11 cellular contexts compared by ENCODE assay signal in genomic region chr6:130848945-130849344, GRCh38. TPM values are rescaled to one million over a fixed set of nuclear protein-coding genes. Genes with fewer than 3 reads are reported as not detected.
DNase-seq lines count a peak whose midpoint lies in the region; ATAC-seq and TF ChIP-seq lines count a peak whose summit lies in the region.
"Had no signal": no experiment of that assay in that cellular context is flagged by ENCODE, and none has a peak within 500 bp of the region (broad histone marks: within the 10 kb centered on the region; RNA-seq: fewer than 3 reads in every experiment).

No MANE protein-coding gene starts in this region.

- no peak overlapping the region for H3K27ac ChIP-seq in RWPE1
- H3K27ac ChIP-seq in suprapubic skin, result no peak overlapping the region
- H3K27ac ChIP-seq: epithelial cell of prostate, right atrium auricular region had no signal

- H3K4me3 ChIP-seq in suprapubic skin, result no peak overlapping the region
- H3K4me3 ChIP-seq: right atrium auricular region had no signal

- WGBS in suprapubic skin, result 86% methylated on average over 2 of the region's 2 CpGs

- no peaks in the 10 kb centered on the region for H3K36me3 ChIP-seq in suprapubic skin
- H3K36me3 ChIP-seq: right atrium auricular region had no signal

- no peak overlapping the region for H3K27ac Mint-ChIP-seq in activated naive CD8-positive, alpha-beta T cell treated with anti-CD3 and anti-CD28 coated beads for 36 hours
- H3K27ac Mint-ChIP-seq in CD14-positive monocyte, result no peak overlapping the region

- H3K36me3 Mint-ChIP-seq in activated naive CD8-positive, alpha-beta T cell treated with anti-CD3 and anti-CD28 coated beads for 36 hours, result no peaks in the 10 kb centered on the region
- H3K36me3 Mint-ChIP-seq in CD14-positive monocyte, result no peaks in the 10 kb centered on the region

- TF ChIP-seq CTCF in GM20000 (IDR thresholded peaks at IDR 0.05; ENCODE audit: extremely low read depth, missing control alignments) (no peak), RWPE1 (conservative IDR thresholded peaks at IDR 0.05; ENCODE audit: low read depth) (no peak), CD14-positive monocyte (IDR thresholded peaks at IDR 0.05) (no peak), suprapubic skin (IDR thresholded peaks at IDR 0.05) (no peak)

- intact Hi-C loops in CD14-positive monocyte (cut with micrococcal nuclease), result loop anchor here in 1 of 2 donors (10.0 kb wide), 1 partner anchor 524 kb away; no protein-coding TSS in a partner anchor

- no peak for TF ChIP-seq EP300 in suprapubic skin (IDR thresholded peaks at IDR 0.05)

- no peaks in the 10 kb centered on the region for H3K9me3 Mint-ChIP-seq in activated naive CD8-positive, alpha-beta T cell treated with anti-CD3 and anti-CD28 coated beads for 36 hours
- H3K9me3 Mint-ChIP-seq in CD14-positive monocyte, result no peaks in the 10 kb centered on the region

- POLR2A ChIA-PET in RWPE1 (lab: Yijun Ruan, JAX; ENCODE audit: low non-redundant PET), result no interaction called here

- no peak for TF ChIP-seq POLR2A in suprapubic skin (IDR thresholded peaks at IDR 0.05)

- no peak overlapping the region for H3K4me3 Mint-ChIP-seq in activated naive CD8-positive, alpha-beta T cell treated with anti-CD3 and anti-CD28 coated beads for 36 hours
- H3K4me3 Mint-ChIP-seq in CD14-positive monocyte, result no peak overlapping the region

- CTCF ChIA-PET in RWPE1 (lab: Yijun Ruan, JAX), result interaction anchor here (0.8 kb wide), 1 partner anchor 44 kb away, joined by 3 read pairs; no protein-coding TSS in a partner anchor

- H3K4me1 ChIP-seq in suprapubic skin, result no peaks in the 10 kb centered on the region

- no peaks in the 10 kb centered on the region for H3K27me3 ChIP-seq in suprapubic skin
- H3K27me3 ChIP-seq: right atrium auricular region had no signal

- no peaks in the 10 kb centered on the region for H3K9me3 ChIP-seq in suprapubic skin
- H3K9me3 ChIP-seq: right atrium auricular region had no signal

- no peaks in the 10 kb centered on the region for H3K27me3 Mint-ChIP-seq in activated naive CD8-positive, alpha-beta T cell treated with anti-CD3 and anti-CD28 coated beads for 36 hours
- no peaks in the 10 kb centered on the region for H3K27me3 Mint-ChIP-seq in CD14-positive monocyte (ENCODE audit: low read depth in 3 of 3)

- peak; percentile 23 for DNase-seq in Daoy (ENCODE audit: low read depth)
- peak; percentile 42 for DNase-seq in GM20000 (ENCODE audit: low spot score)
- peak; percentile 12 for DNase-seq in activated naive CD8-positive, alpha-beta T cell treated with anti-CD3 and anti-CD28 coated beads for 36 hours
- DNase-seq in RWPE1 (ENCODE audit: low spot score), result no peak
- no peak for DNase-seq in CD14-positive monocyte (ENCODE audit: low spot score)
- DNase-seq in suprapubic skin (ENCODE audit: low spot score in 2 of 2), result no peak
- no peak for DNase-seq in glomerular visceral epithelial cell (ENCODE audit: extremely low spot score)

- H3K4me1 Mint-ChIP-seq in activated naive CD8-positive, alpha-beta T cell treated with anti-CD3 and anti-CD28 coated beads for 36 hours, result peaks cover 5% of the 10 kb centered on the region
- no peaks in the 10 kb centered on the region for H3K4me1 Mint-ChIP-seq in CD14-positive monocyte

- ATAC-seq in HG03354 (IDR thresholded peaks at IDR 0.05; ENCODE audit: poor library complexity, severe bottlenecking, unreplicated experiment), result peak; percentile 79

RNA-seq across cellular contexts. Expression of gene SMLR1, which starts 21.7 kb away (rescaled TPM):
- not detected in 2 replicates for total RNA-seq in Daoy (2014; rRNA removed; shearing (Covaris generic))
- total RNA-seq in activated naive CD8-positive, alpha-beta T cell treated with anti-CD3 and anti-CD28 coated beads for 36 hours, result not detected
- not detected for polyA plus RNA-seq in CD14-positive monocyte
- total RNA-seq in suprapubic skin, result not detected
- total RNA-seq: right atrium auricular region; T-helper 1 cell treated with Interleukin-12 subunit alpha and Interleukin-12 subunit beta and Interleukin-4 antibody, amounts not matched to agents 30 ng/mL and 1 ng/mL, for 36 hours had no signal

Comparison
In these comparisons a context has a peak if more than half of its experiments do, and no peak if none do; other contexts are left out.
1. DNase-seq: peak in Daoy (single experiment), GM20000 (single experiment) and activated naive CD8-positive, alpha-beta T cell treated with anti-CD3 and anti-CD28 coated beads for 36 hours (single experiment); none in RWPE1 (single experiment), CD14-positive monocyte (single experiment), suprapubic skin (0 of 2) and glomerular visceral epithelial cell (single experiment).